8 cellular contexts compared by ENCODE assay signal in the genomic region with DNA sequence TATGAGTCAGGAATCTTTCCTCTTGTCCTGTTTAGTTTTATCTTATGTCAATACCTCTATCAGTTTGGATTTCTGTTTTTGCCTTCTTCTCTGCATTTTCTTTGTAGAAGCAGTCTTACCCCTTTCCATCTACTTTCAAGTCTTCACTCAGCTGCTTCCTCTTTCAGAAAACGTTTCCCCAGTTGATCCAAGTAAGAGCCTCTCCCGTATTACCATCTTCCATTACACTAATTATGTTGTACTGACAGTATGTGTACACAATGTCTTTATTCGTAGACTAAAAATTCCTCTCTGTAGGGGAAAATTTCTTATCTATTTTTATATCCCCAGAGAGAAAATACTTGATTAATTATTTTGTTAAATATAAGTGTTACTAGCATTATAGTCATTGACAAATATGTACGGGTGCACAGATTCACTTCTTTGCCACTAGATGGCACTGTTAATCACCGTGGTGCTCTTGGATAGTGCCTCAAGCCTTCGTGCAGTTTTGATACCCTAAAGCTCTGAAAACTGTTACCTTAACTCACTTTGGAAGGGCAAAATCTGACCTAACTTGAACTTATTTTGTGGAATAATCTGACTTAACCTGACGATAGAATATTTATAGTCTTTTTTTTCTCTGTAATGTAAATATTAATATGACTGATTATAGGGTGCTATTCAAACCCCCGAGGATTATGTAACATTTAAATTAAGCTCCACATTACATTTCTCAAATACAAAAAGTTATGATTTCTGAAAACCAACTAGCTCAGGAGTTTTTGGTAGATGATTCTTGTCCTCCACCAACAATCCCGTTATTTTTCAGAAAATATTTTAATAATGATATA.
A peak's percentile ranks its signal among the peaks of the same experiment; 100 is the strongest.
DNase-seq lines count a peak whose midpoint lies in the region; ATAC-seq and TF ChIP-seq lines count a peak whose summit lies in the region.

No MANE protein-coding gene starts in this region.

- H3K27me3 Mint-ChIP-seq in Caco-2 (ENCODE audit: insufficient read depth, unreplicated experiment) (no peaks in the 10 kb centered on the region), WTC11 (ENCODE audit: low read depth) (no peaks in the 10 kb centered on the region), glutamatergic neuron (ENCODE audit: unreplicated experiment) (no peaks in the 10 kb centered on the region)

- BruUV-seq in Caco-2 (replicated peaks; lab: Mats Ljungman, UMichigan) = no TSS peak

- peak; percentile 22 to 36 for DNase-seq in Caco-2
- peak; percentile 39 for DNase-seq in NCI-H146 (lab: John Stamatoyannopoulos, UW)
- no peak for DNase-seq in WTC11 (ENCODE audit: low spot score)
- no peak for DNase-seq in glutamatergic neuron
- DNase-seq in pulmonary artery endothelial cell (ENCODE audit: low read depth, low spot score) = peak; percentile 8
- DNase-seq in activated CD8-positive, alpha-beta memory T cell treated with anti-CD3 and anti-CD28 coated beads, Interleukin-2, amount 50 U/mL, for 4 hours = no peak

- no peaks in the 10 kb centered on the region for H3K36me3 Mint-ChIP-seq in Caco-2 (ENCODE audit: insufficient read depth, unreplicated experiment)
- H3K36me3 Mint-ChIP-seq in WTC11 = peaks cover 5% of the 10 kb centered on the region
- no peaks in the 10 kb centered on the region for H3K36me3 Mint-ChIP-seq in glutamatergic neuron (ENCODE audit: unreplicated experiment)

- H3K4me3 ChIP-seq in Caco-2 (ENCODE audit: low read depth, low read length) = no peak overlapping the region

- POLR2A ChIA-PET in Caco-2 (lab: Charles Lee) (interaction anchor here (0.5 kb wide), 1 partner anchor 25 kb away, joined by 4 read pairs; no protein-coding TSS in a partner anchor), WTC11 (lab: Charles Lee) (no interaction called here)

- H3K4me1 Mint-ChIP-seq in Caco-2 (ENCODE audit: low read depth, unreplicated experiment) = peaks cover 7% of the 10 kb centered on the region
- H3K4me1 Mint-ChIP-seq in WTC11 = peaks cover 7% of the 10 kb centered on the region; the same call in 1 of the 2 replicates
- H3K4me1 Mint-ChIP-seq in glutamatergic neuron (ENCODE audit: low read depth, unreplicated experiment) = no peaks in the 10 kb centered on the region

- no peak overlapping the region for H3K27ac Mint-ChIP-seq in Caco-2 (ENCODE audit: unreplicated experiment)
- no peak overlapping the region for H3K27ac Mint-ChIP-seq in WTC11
- no peak overlapping the region for H3K27ac Mint-ChIP-seq in glutamatergic neuron (ENCODE audit: unreplicated experiment)

- CTCF ChIA-PET in Caco-2 (lab: Charles Lee) (interaction anchor here (0.8 to 1.2 kb wide), 3 partner anchors 17 to 655 kb away, joined by 5 read pairs; no protein-coding TSS in a partner anchor), WTC11 (lab: Charles Lee) (interaction anchor here (0.5 to 2.0 kb wide), 31 partner anchors 8 to 763 kb away, joined by 3 to 19 read pairs (median 4); no protein-coding TSS in a partner anchor)

- H3K9me3 ChIP-seq in Caco-2 = no peaks in the 10 kb centered on the region

- H3K4me3 Mint-ChIP-seq in Caco-2 (ENCODE audit: unreplicated experiment) (no peak overlapping the region), WTC11 (no peak overlapping the region), glutamatergic neuron (ENCODE audit: unreplicated experiment) (no peak overlapping the region)

- intact Hi-C loops in Caco-2 (cut with micrococcal nuclease; ENCODE audit: unreplicated experiment) = loop anchor here (1.0 to 5.0 kb wide), 6 partner anchors 33 to 832 kb away; no protein-coding TSS in a partner anchor

- ATAC-seq in GM18517 (IDR thresholded peaks at IDR 0.05; ENCODE audit: unreplicated experiment) (peak; percentile 99), HG02852 (IDR thresholded peaks at IDR 0.05; ENCODE audit: unreplicated experiment) (peak; percentile 100), WTC11 (peak; percentile 90)

- H3K9me3 Mint-ChIP-seq in Caco-2 (ENCODE audit: unreplicated experiment) = no peaks in the 10 kb centered on the region
- peaks cover 4% of the 10 kb centered on the region; the same call in 1 of the 2 replicates for H3K9me3 Mint-ChIP-seq in WTC11
- H3K9me3 Mint-ChIP-seq in glutamatergic neuron (ENCODE audit: unreplicated experiment) = no peaks in the 10 kb centered on the region

- TF ChIP-seq CTCF in Caco-2 (IDR thresholded peaks at IDR 0.05; ENCODE audit: insufficient read depth in 1 of 2, low read depth in 1 of 2, low read length in 1 of 2, severe bottlenecking in 1 of 2, unreplicated experiment in 1 of 2) = peak; percentile 77 to 80
- TF ChIP-seq CTCF in WTC11 (IDR thresholded peaks at IDR 0.05) = peak; percentile 58
- TF ChIP-seq CTCF in glutamatergic neuron (IDR thresholded peaks at IDR 0.05; ENCODE audit: partially characterized antibody, unreplicated experiment) = peak; percentile 89

- H3K4me1 ChIP-seq in Caco-2 = peaks cover 8% of the 10 kb centered on the region; the same call in 1 of the 2 replicates

- H3K27me3 ChIP-seq in Caco-2 (replicated peaks; ENCODE audit: control insufficient read depth, insufficient read depth, low read length) = no peaks in the 10 kb centered on the region

- no peaks in the 10 kb centered on the region for H3K36me3 ChIP-seq in Caco-2 (ENCODE audit: control insufficient read depth, insufficient read depth, low read length)

TF ChIP-seq in WTC11, 78 proteins besides CTCF, POLR2A, EP300 and RAD21:
- no peak for TF ChIP-seq IRF2 (CRISPR knock-in tag; IDR thresholded peaks at IDR 0.05; ENCODE audit: borderline replicate concordance, low read depth)
- TF ChIP-seq ZNF219 (CRISPR knock-in tag; IDR thresholded peaks at IDR 0.05; ENCODE audit: borderline replicate concordance) = no peak
- TF ChIP-seq EMX1 (CRISPR knock-in tag; IDR thresholded peaks at IDR 0.05) = no peak
- no peak for TF ChIP-seq NR2C2 (CRISPR knock-in tag; IDR thresholded peaks at IDR 0.05)
- TF ChIP-seq, protein P1, sequence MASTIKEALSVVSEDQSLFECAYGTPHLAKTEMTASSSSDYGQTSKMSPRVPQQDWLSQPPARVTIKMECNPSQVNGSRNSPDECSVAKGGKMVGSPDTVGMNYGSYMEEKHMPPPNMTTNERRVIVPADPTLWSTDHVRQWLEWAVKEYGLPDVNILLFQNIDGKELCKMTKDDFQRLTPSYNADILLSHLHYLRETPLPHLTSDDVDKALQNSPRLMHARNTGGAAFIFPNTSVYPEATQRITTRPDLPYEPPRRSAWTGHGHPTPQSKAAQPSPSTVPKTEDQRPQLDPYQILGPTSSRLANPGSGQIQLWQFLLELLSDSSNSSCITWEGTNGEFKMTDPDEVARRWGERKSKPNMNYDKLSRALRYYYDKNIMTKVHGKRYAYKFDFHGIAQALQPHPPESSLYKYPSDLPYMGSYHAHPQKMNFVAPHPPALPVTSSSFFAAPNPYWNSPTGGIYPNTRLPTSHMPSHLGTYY (CRISPR knock-in tag; IDR thresholded peaks at IDR 0.05) = no peak
- no peak for TF ChIP-seq MYBL2 (CRISPR knock-in tag; IDR thresholded peaks at IDR 0.05)
- no peak for TF ChIP-seq HMGA2 (CRISPR knock-in tag; IDR thresholded peaks at IDR 0.05)
- no peak for TF ChIP-seq ZNF317 (CRISPR knock-in tag; IDR thresholded peaks at IDR 0.05; ENCODE audit: borderline replicate concordance, low read depth)
- no peak for TF ChIP-seq TP53 (CRISPR knock-in tag; IDR thresholded peaks at IDR 0.05)

Comparison
In these comparisons a context has a peak if more than half of its experiments do, and no peak if none do; other contexts are left out.
1. DNase-seq: peak in Caco-2 (2 of 2), NCI-H146 (single experiment) and pulmonary artery endothelial cell (single experiment); none in WTC11 (single experiment), glutamatergic neuron (single experiment) and activated CD8-positive, alpha-beta memory T cell treated with anti-CD3 and anti-CD28 coated beads, Interleukin-2, amount 50 U/mL, for 4 hours (single experiment).
2. Peak in every context shown above with its lines, with median percentiles within 50 percentile points of each other: CTCF ChIP-seq and ATAC-seq.